ENCODE assay signal across 19 cellular contexts in genomic region chr7:137074386-137075030, GRCh38.
A peak's percentile ranks its signal among the peaks of the same experiment; 100 is the strongest.
DNase-seq lines count a peak whose midpoint lies in the region; ATAC-seq and TF ChIP-seq lines count a peak whose summit lies in the region.
"Had no signal": no experiment of that assay in that cellular context is flagged by ENCODE, and none has a peak within 500 bp of the region (broad histone marks: within the 10 kb centered on the region; RNA-seq: fewer than 3 reads in every experiment).

No MANE protein-coding gene starts in this region.

- TF ChIP-seq CTCF in fibroblast of lung (conservative IDR thresholded peaks at IDR 0.05 in 1 of 2, IDR thresholded peaks at IDR 0.05 in 1 of 2; ENCODE audit: low read depth in 1 of 2, low read length in 2 of 2) (no peak), smooth muscle cell (IDR thresholded peaks at IDR 0.05; ENCODE audit: borderline replicate concordance, insufficient read depth, poor library complexity, severe bottlenecking) (no peak), nephron progenitor cell (IDR thresholded peaks at IDR 0.05) (no peak)

- no peak overlapping the region for H3K4me3 ChIP-seq in SJSA1
- H3K4me3 ChIP-seq in fibroblast of lung (replicated peaks in 1 of 4; ENCODE audit: control extremely low read depth in 1 of 4, insufficient read depth in 1 of 4, low read depth in 3 of 4, low read length in 4 of 4) = no peak overlapping the region
- H3K4me3 ChIP-seq in smooth muscle cell = no peak overlapping the region
- H3K4me3 ChIP-seq: thyroid gland had no signal

- no peak for ATAC-seq in GM21737 (IDR thresholded peaks at IDR 0.05; ENCODE audit: unreplicated experiment)
- ATAC-seq: activated naive CD8-positive, alpha-beta T cell treated with anti-CD3 and anti-CD28 coated beads, Interleukin-2, amount 50 U/mL, for 24 hours; naive thymus-derived CD4-positive, alpha-beta T cell had no signal

- H3K9me3 ChIP-seq in SJSA1 (replicated peaks) = peaks cover 5% of the 10 kb centered on the region; the same call in 1 of the 2 replicates
- no peaks in the 10 kb centered on the region for H3K9me3 ChIP-seq in fibroblast of lung (ENCODE audit: control insufficient read depth, insufficient read depth, low read depth, low read length)
- no peaks in the 10 kb centered on the region for H3K9me3 ChIP-seq in smooth muscle cell (replicated peaks; ENCODE audit: low read depth)
- H3K9me3 ChIP-seq: thyroid gland had no signal

- peaks cover 6% of the 10 kb centered on the region for H3K4me1 Mint-ChIP-seq in nephron progenitor cell
- H3K4me1 Mint-ChIP-seq: activated naive CD8-positive, alpha-beta T cell treated with anti-CD3 and anti-CD28 coated beads, Interleukin-2, amount 50 U/mL, for 24 hours; naive thymus-derived CD4-positive, alpha-beta T cell had no signal

- peaks cover 6% of the 10 kb centered on the region for H3K36me3 ChIP-seq in SJSA1
- no peaks in the 10 kb centered on the region for H3K36me3 ChIP-seq in fibroblast of lung (ENCODE audit: control insufficient read depth, insufficient read depth, low read length)
- no peaks in the 10 kb centered on the region for H3K36me3 ChIP-seq in smooth muscle cell (ENCODE audit: low read depth)
- H3K36me3 ChIP-seq: thyroid gland had no signal

- H3K27ac ChIP-seq in SJSA1 (peak overlapping the region; percentile 98), fibroblast of lung (ENCODE audit: insufficient read depth, low read length) (peak overlapping the region; percentile 46), smooth muscle cell (ENCODE audit: low read depth) (peak overlapping the region; percentile 87)
- H3K27ac ChIP-seq: thyroid gland had no signal

- H3K27ac Mint-ChIP-seq in nephron progenitor cell = no peak overlapping the region
- H3K27ac Mint-ChIP-seq: activated naive CD8-positive, alpha-beta T cell treated with anti-CD3 and anti-CD28 coated beads, Interleukin-2, amount 50 U/mL, for 24 hours; activated T-helper 2 cell treated with anti-CD3 and anti-CD28 coated beads, Interferon-gamma antibody, Interleukin-2, Interleukin-4, amounts not matched to agents 10 μg/mL and 5 μg/mL and 100 μg/mL, durations not matched to agents 14 hours and 24 hours and 36 hours; naive thymus-derived CD4-positive, alpha-beta T cell had no signal

- peak overlapping the region; percentile 24 for H2AFZ ChIP-seq in fibroblast of lung (ENCODE audit: low read length)
- H2AFZ ChIP-seq in smooth muscle cell (ENCODE audit: low read depth) = no peak overlapping the region

- H3K4me1 ChIP-seq in SJSA1 (replicated peaks) = peaks cover 29% of the 10 kb centered on the region
- peaks cover 15% of the 10 kb centered on the region for H3K4me1 ChIP-seq in fibroblast of lung (ENCODE audit: control insufficient read depth, extremely low read depth, insufficient read depth, low read length)
- H3K4me1 ChIP-seq in smooth muscle cell (ENCODE audit: low read depth) = no peaks in the 10 kb centered on the region
- H3K4me1 ChIP-seq: thyroid gland had no signal

- H3K79me2 ChIP-seq in fibroblast of lung (ENCODE audit: control insufficient read depth, insufficient read depth, low read length) (no peaks in the 10 kb centered on the region), smooth muscle cell (ENCODE audit: low read depth) (no peaks in the 10 kb centered on the region)

- H3K4me2 ChIP-seq in fibroblast of lung (ENCODE audit: extremely low read depth, insufficient read depth, low read length) = peak overlapping the region; percentile 38
- H3K4me2 ChIP-seq in smooth muscle cell = peak overlapping the region; percentile 71

- H3K9ac ChIP-seq in fibroblast of lung (ENCODE audit: insufficient read depth, low read length) (no peak overlapping the region), smooth muscle cell (ENCODE audit: low read depth) (no peak overlapping the region)

- H3K36me3 Mint-ChIP-seq in nephron progenitor cell (ENCODE audit: low read depth) = no peaks in the 10 kb centered on the region

- no peaks in the 10 kb centered on the region for H3K27me3 ChIP-seq in SJSA1 (replicated peaks)
- H3K27me3 ChIP-seq in fibroblast of lung (ENCODE audit: control insufficient read depth, insufficient read depth, low read length) = no peaks in the 10 kb centered on the region
- H3K27me3 ChIP-seq in smooth muscle cell (ENCODE audit: low read depth) = no peaks in the 10 kb centered on the region
- H3K27me3 ChIP-seq: thyroid gland had no signal

- no peaks in the 10 kb centered on the region for H4K20me1 ChIP-seq in fibroblast of lung (ENCODE audit: control insufficient read depth, extremely low read depth, insufficient read depth, low read length)
- H4K20me1 ChIP-seq in smooth muscle cell (ENCODE audit: low read depth) = no peaks in the 10 kb centered on the region

- no peaks in the 10 kb centered on the region for H3K27me3 Mint-ChIP-seq in nephron progenitor cell (ENCODE audit: low read depth, poor library complexity)
- H3K27me3 Mint-ChIP-seq: activated naive CD8-positive, alpha-beta T cell treated with anti-CD3 and anti-CD28 coated beads, Interleukin-2, amount 50 U/mL, for 24 hours; naive thymus-derived CD4-positive, alpha-beta T cell had no signal

- DNase-seq in EL = peak; percentile 63
- peak in 1 of 2 experiments; percentile 85 for DNase-seq in SJSA1 (ENCODE audit: low read depth in 1 of 2, low spot score in 2 of 2)
- peak; percentile 64 to 83 for DNase-seq in fibroblast of lung (ENCODE audit: low read depth in 2 of 2)
- no peak for DNase-seq in smooth muscle cell (lab: John Stamatoyannopoulos, UW; ENCODE audit: unreplicated experiment)
- DNase-seq in cortex of kidney (lab: John Stamatoyannopoulos, UW) = no peak
- DNase-seq in nephron progenitor cell = no peak
- DNase-seq: activated CD4-positive, alpha-beta T cell treated with anti-CD3 and anti-CD28 coated beads for 48 hours; activated naive CD8-positive, alpha-beta T cell treated with anti-CD3 and anti-CD28 coated beads, Interleukin-2, amount 50 U/mL, for 24 hours; central memory CD4-positive, alpha-beta T cell; DMS153; effector CD8-positive, alpha-beta T cell; naive thymus-derived CD4-positive, alpha-beta T cell; NCI-H1694 treated with DMSO at 0.1 percent for 48 hours; stimulated activated CD4-positive, alpha-beta T cell treated with anti-CD3 and anti-CD28 coated beads, Interleukin-2, amount 100 ng/mL, for 24 hours; stimulated activated naive CD4-positive, alpha-beta T cell treated with Interleukin-2 at 50 U/mL for 16 hours; SW 1271; thyroid gland had no signal

- 20% methylated on average over 2 of the region's 2 CpGs for WGBS in smooth muscle cell (ENCODE audit: low lambda C conversion rate)

- H3F3A ChIP-seq in smooth muscle cell (ENCODE audit: low read depth) = no peaks in the 10 kb centered on the region

- no peak overlapping the region for H3K4me3 Mint-ChIP-seq in nephron progenitor cell
- H3K4me3 Mint-ChIP-seq: activated naive CD8-positive, alpha-beta T cell treated with anti-CD3 and anti-CD28 coated beads, Interleukin-2, amount 50 U/mL, for 24 hours; naive thymus-derived CD4-positive, alpha-beta T cell had no signal

- H3K9me3 Mint-ChIP-seq in nephron progenitor cell = no peaks in the 10 kb centered on the region

Comparison
In these comparisons a context has a peak if more than half of its experiments do, and no peak if none do; other contexts are left out.
1. DNase-seq: peak in EL (single experiment) and fibroblast of lung (2 of 2); none in smooth muscle cell (single experiment), cortex of kidney (single experiment) and nephron progenitor cell (single experiment).
2. H3K27ac ChIP-seq: peak in every context shown above with its lines; median percentile 98 in SJSA1; 87 in smooth muscle cell; 46 in fibroblast of lung.